1 cellular context compared by ENCODE assay signal in the genomic region with DNA sequence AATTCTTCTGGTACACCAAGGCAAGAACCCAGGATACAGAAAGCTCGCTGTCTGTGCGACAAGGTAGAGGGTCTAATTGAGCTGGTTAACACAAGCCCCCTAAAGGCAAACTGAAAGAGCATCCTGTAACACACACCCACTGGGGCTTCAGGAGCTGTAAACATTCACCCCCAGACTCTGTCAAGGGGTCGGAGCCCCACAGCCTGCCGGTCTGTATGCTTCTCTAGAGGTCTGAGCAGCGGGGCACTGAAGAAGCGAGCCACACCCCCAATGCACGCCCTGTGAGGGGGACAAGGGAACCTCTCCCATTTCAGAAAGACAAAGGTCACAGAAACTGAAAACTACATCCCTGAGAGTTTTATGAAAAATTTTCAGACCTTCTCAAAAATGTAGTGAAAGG.
TF ChIP-seq lines count a peak whose summit lies in the region.

No MANE protein-coding gene starts in this region.

TF ChIP-seq in GM23338, 12 proteins besides CTCF, POLR2A, EP300 and RAD21:
- TF ChIP-seq EZH2 (IDR thresholded peaks at IDR 0.05; ENCODE audit: low read depth, unreplicated experiment) (no peak), NANOG (IDR thresholded peaks at IDR 0.05; ENCODE audit: borderline replicate concordance) (no peak), ZNF331 (CRISPR knock-in tag; IDR thresholded peaks at IDR 0.05; ENCODE audit: low read depth) (no peak), ZNF462 (CRISPR knock-in tag; IDR thresholded peaks at IDR 0.05) (no peak), POLR2AphosphoS5 (IDR thresholded peaks at IDR 0.05; ENCODE audit: low read depth) (no peak), EZH2phosphoT487 (IDR thresholded peaks at IDR 0.05; ENCODE audit: unreplicated experiment) (no peak), ETS1 (IDR thresholded peaks at IDR 0.05) (no peak), JUNB (IDR thresholded peaks at IDR 0.05; ENCODE audit: unreplicated experiment) (no peak), ZNF114 (CRISPR knock-in tag; IDR thresholded peaks at IDR 0.05) (no peak), CREB1 (CRISPR knock-in tag; IDR thresholded peaks at IDR 0.05; ENCODE audit: low read depth) (no peak), STAT1 (IDR thresholded peaks at IDR 0.05; ENCODE audit: unreplicated experiment) (no peak)
- TF ChIP-seq, protein P1, sequence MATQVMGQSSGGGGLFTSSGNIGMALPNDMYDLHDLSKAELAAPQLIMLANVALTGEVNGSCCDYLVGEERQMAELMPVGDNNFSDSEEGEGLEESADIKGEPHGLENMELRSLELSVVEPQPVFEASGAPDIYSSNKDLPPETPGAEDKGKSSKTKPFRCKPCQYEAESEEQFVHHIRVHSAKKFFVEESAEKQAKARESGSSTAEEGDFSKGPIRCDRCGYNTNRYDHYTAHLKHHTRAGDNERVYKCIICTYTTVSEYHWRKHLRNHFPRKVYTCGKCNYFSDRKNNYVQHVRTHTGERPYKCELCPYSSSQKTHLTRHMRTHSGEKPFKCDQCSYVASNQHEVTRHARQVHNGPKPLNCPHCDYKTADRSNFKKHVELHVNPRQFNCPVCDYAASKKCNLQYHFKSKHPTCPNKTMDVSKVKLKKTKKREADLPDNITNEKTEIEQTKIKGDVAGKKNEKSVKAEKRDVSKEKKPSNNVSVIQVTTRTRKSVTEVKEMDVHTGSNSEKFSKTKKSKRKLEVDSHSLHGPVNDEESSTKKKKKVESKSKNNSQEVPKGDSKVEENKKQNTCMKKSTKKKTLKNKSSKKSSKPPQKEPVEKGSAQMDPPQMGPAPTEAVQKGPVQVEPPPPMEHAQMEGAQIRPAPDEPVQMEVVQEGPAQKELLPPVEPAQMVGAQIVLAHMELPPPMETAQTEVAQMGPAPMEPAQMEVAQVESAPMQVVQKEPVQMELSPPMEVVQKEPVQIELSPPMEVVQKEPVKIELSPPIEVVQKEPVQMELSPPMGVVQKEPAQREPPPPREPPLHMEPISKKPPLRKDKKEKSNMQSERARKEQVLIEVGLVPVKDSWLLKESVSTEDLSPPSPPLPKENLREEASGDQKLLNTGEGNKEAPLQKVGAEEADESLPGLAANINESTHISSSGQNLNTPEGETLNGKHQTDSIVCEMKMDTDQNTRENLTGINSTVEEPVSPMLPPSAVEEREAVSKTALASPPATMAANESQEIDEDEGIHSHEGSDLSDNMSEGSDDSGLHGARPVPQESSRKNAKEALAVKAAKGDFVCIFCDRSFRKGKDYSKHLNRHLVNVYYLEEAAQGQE (IDR thresholded peaks at IDR 0.05; ENCODE audit: unreplicated experiment), result no peak
